6 cellular contexts compared by ENCODE assay signal in the genomic region with DNA sequence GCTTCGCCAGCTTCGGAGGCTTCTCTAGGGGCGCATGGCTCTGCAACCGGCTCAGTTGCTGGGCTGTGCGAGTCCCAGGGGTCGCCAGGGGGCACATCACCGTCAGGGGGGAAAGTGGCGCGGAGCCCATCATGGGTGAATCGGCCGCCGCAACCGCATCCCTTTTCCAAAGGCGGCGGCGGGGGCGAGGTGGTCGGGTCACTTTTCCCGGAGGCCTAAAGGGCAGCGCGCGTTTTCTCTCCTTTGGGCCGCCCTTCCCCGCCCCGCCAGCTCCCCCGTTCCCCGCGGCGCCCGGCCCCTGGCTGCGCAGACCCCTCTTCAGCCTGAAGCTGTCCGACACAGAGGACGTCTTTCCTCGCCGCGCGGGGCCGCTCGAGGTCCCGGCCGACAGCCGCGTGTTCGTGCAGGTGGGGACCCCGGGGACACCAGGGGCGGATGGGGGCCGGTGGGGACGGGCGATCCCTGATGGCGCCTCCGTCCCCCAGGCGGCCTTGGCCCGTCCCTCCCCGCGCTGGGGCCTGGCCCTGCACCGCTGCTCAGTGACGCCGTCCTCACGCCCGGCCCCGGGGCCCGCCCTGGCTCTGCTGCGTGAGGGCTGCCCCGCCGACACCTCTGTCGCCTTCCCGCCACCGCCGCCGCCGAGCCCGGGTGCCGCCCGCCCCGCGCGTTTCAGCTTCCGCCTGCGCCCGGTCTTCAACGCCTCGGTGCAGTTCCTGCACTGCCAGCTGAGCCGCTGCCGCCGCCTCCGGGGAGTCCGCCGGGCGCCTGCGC. TPM values are rescaled to one million over a fixed set of nuclear protein-coding genes. Genes with fewer than 3 reads are reported as not detected.
A peak's percentile ranks its signal among the peaks of the same experiment; 100 is the strongest.
DNase-seq lines count a peak whose midpoint lies in the region; ATAC-seq and TF ChIP-seq lines count a peak whose summit lies in the region.

No MANE protein-coding gene starts in this region.

- H3K27ac Mint-ChIP-seq in activated T-cell treated with anti-CD3 and anti-CD28 coated beads, Interleukin-2, amount 50 U/mL, for 72 hours: no peak overlapping the region

- DNase-seq in NCI-H2227 (lab: John Stamatoyannopoulos, UW; ENCODE audit: unreplicated experiment) (peak; percentile 11), NCI-H2227 treated with DMSO at 0.1 percent for 48 hours (lab: John Stamatoyannopoulos, UW) (no peak), left colon (peak; percentile 34 to 55)
- peak; percentile 80 to 83 for DNase-seq in activated T-cell treated with anti-CD3 and anti-CD28 coated beads, Interleukin-2, amount 50 U/mL, for 72 hours

- H3K9me3 Mint-ChIP-seq in activated T-cell treated with anti-CD3 and anti-CD28 coated beads, Interleukin-2, amount 50 U/mL, for 72 hours: no peaks in the 10 kb centered on the region

- TF ChIP-seq POLR2A in GM18505 (IDR thresholded peaks at IDR 0.05; ENCODE audit: borderline replicate concordance, extremely low read depth, insufficient read depth, insufficient read length): no peak

- H3K4me3 Mint-ChIP-seq in activated T-cell treated with anti-CD3 and anti-CD28 coated beads, Interleukin-2, amount 50 U/mL, for 72 hours: peak overlapping the region; percentile 76 to 84

- H3K27me3 Mint-ChIP-seq in activated T-cell treated with anti-CD3 and anti-CD28 coated beads, Interleukin-2, amount 50 U/mL, for 72 hours (ENCODE audit: low read depth): peaks cover 28% of the 10 kb centered on the region

- ATAC-seq in activated T-cell treated with anti-CD3 and anti-CD28 coated beads, Interleukin-2, amount 50 U/mL, for 72 hours (replicated peaks in 1 of 2): peak; percentile 27 to 38
- ATAC-seq in left colon (no peak), HG02852 (IDR thresholded peaks at IDR 0.05; ENCODE audit: unreplicated experiment) (no peak), GM18505 (IDR thresholded peaks at IDR 0.05; ENCODE audit: unreplicated experiment) (no peak)

- peaks cover 1 to 11% of the 10 kb centered on the region in 2 donors for H3K36me3 Mint-ChIP-seq in activated T-cell treated with anti-CD3 and anti-CD28 coated beads, Interleukin-2, amount 50 U/mL, for 72 hours (ENCODE audit: insufficient read depth in 2 of 2)

- intact Hi-C loops in left colon (cut with DNase I, micrococcal nuclease): no loop called here

- H3K4me1 Mint-ChIP-seq in activated T-cell treated with anti-CD3 and anti-CD28 coated beads, Interleukin-2, amount 50 U/mL, for 72 hours (ENCODE audit: low read depth): peaks cover 31% of the 10 kb centered on the region

RNA-seq across cellular contexts. Expression of gene TGFBR3L, which starts 1.7 kb away (rescaled TPM):
- 1 to 10 TPM; 7.4 to 9.7 TPM for total RNA-seq in activated T-cell treated with anti-CD3 and anti-CD28 coated beads, Interleukin-2, amount 50 U/mL, for 72 hours
- under 1 TPM in 1 of 2 donors, not detected in 1; 0.53 TPM for total RNA-seq in left colon

RNA-seq across cellular contexts. Expression of gene SNAPC2, which starts 3.8 kb away (rescaled TPM):
- total RNA-seq in activated T-cell treated with anti-CD3 and anti-CD28 coated beads, Interleukin-2, amount 50 U/mL, for 72 hours: 10 to 100 TPM; 23.7 to 25.5 TPM
- 10 to 100 TPM; 10.6 to 17.7 TPM for total RNA-seq in left colon

RNA-seq across cellular contexts. Expression of gene CTXN1, which starts 9.6 kb away (rescaled TPM):
- total RNA-seq in activated T-cell treated with anti-CD3 and anti-CD28 coated beads, Interleukin-2, amount 50 U/mL, for 72 hours: under 1 TPM; 0.50 to 0.63 TPM
- total RNA-seq in left colon: 1 to 10 TPM in 1 of 2 donors, under 1 TPM in 1; 0.61 to 5.1 TPM

RNA-seq across cellular contexts. Expression of gene MAP2K7, which starts 12.6 kb away (rescaled TPM):
- 10 to 100 TPM; 40.2 to 40.3 TPM for total RNA-seq in activated T-cell treated with anti-CD3 and anti-CD28 coated beads, Interleukin-2, amount 50 U/mL, for 72 hours
- 10 to 100 TPM; 27.0 to 29.2 TPM for total RNA-seq in left colon

RNA-seq across cellular contexts. Expression of gene TIMM44, which starts 27.1 kb away (rescaled TPM):
- total RNA-seq in activated T-cell treated with anti-CD3 and anti-CD28 coated beads, Interleukin-2, amount 50 U/mL, for 72 hours: 100 to 1,000 TPM in 1 of 2 donors, 10 to 100 TPM in 1; 91.2 to 112 TPM
- 10 to 100 TPM; 54.1 to 69.1 TPM for total RNA-seq in left colon

Comparison
In these comparisons a context has a peak if more than half of its experiments do, and no peak if none do; other contexts are left out.
1. ATAC-seq: peak in activated T-cell treated with anti-CD3 and anti-CD28 coated beads, Interleukin-2, amount 50 U/mL, for 72 hours (2 of 2); none in left colon (single experiment), HG02852 (single experiment) and GM18505 (single experiment).
2. RNA of gene TGFBR3L, which starts 1.7 kb away (total RNA-seq): 7.4 to 9.7 TPM in activated T-cell treated with anti-CD3 and anti-CD28 coated beads, Interleukin-2, amount 50 U/mL, for 72 hours; 0.53 TPM in left colon; every median in the first group is over 4 times any median in the second.